Comparison of ENCODE assay signal across 15 cellular contexts in the genomic region with DNA sequence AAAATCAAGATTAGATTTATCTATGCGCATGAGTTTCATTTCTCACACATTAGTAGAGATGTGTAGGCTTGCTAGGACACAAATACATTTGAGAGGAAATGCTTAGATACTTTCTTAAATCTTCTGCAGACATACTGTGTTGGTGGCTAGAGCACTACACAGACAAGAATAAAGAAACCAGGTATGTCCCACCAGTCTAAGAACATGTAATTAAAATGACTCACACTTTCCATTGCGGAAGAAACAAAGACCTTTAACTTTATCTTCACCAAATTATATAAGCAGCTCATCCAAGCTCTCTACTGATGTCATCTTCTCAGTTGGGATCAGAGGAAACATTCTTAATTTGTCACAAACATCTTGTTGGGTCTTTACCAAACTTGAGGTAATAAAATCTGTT. TPM values are rescaled to one million over a fixed set of nuclear protein-coding genes. Genes with fewer than 3 reads are reported as not detected.
A peak's percentile ranks its signal among the peaks of the same experiment; 100 is the strongest.
DNase-seq lines count a peak whose midpoint lies in the region; ATAC-seq and TF ChIP-seq lines count a peak whose summit lies in the region.
"Had no signal": no experiment of that assay in that cellular context is flagged by ENCODE, and none has a peak within 500 bp of the region (broad histone marks: within the 10 kb centered on the region; RNA-seq: fewer than 3 reads in every experiment).

No MANE protein-coding gene starts in this region.

- no peak for DNase-seq in activated T-cell treated with anti-CD3 and anti-CD28 coated beads, Interleukin-2, amount 50 U/mL, for 24 hours
- DNase-seq in activated T-cell treated with anti-CD3 and anti-CD28 coated beads, Interleukin-2, amount 50 U/mL, for 4 hours: no peak
- no peak for DNase-seq in GM23338 (ENCODE audit: low spot score)
- DNase-seq in activated naive CD8-positive, alpha-beta T cell treated with anti-CD3 and anti-CD28 coated beads, Interleukin-2, amount 50 U/mL, for 24 hours: no peak
- no peak for DNase-seq in memory B cell (ENCODE audit: low spot score in 2 of 2)
- no peak for DNase-seq in T-helper 9 cell
- no peak for DNase-seq in UCSD-AML1 (lab: John Stamatoyannopoulos, UW; ENCODE audit: unreplicated experiment)
- DNase-seq: CD4-positive, alpha-beta T cell; DMS79 treated with DMSO at 0.1 percent for 48 hours; GOT3; NCI-H1048; NCI-H345; NCI-H526 treated with DMSO at 0.1 percent for 48 hours; PC-9 had no signal

- H3K27ac Mint-ChIP-seq in activated T-cell treated with anti-CD3 and anti-CD28 coated beads, Interleukin-2, amount 50 U/mL, for 24 hours: peak overlapping the region; percentile 35
- H3K27ac Mint-ChIP-seq in GM23338 (no peak overlapping the region), memory B cell (peak overlapping the region; percentile 88)
- peak overlapping the region; percentile 23 for H3K27ac Mint-ChIP-seq in activated naive CD8-positive, alpha-beta T cell treated with anti-CD3 and anti-CD28 coated beads, Interleukin-2, amount 50 U/mL, for 24 hours
- H3K27ac Mint-ChIP-seq: CD4-positive, alpha-beta T cell had no signal

- peaks cover 23% of the 10 kb centered on the region for H3K4me1 Mint-ChIP-seq in activated T-cell treated with anti-CD3 and anti-CD28 coated beads, Interleukin-2, amount 50 U/mL, for 24 hours (ENCODE audit: low read depth)
- peaks cover 13% of the 10 kb centered on the region for H3K4me1 Mint-ChIP-seq in activated T-cell treated with anti-CD3 and anti-CD28 coated beads, Interleukin-2, amount 50 U/mL, for 4 hours (ENCODE audit: low read depth)
- H3K4me1 Mint-ChIP-seq in GM23338 (peaks cover 16% of the 10 kb centered on the region), memory B cell (peaks cover 19% of the 10 kb centered on the region)
- H3K4me1 Mint-ChIP-seq in activated naive CD8-positive, alpha-beta T cell treated with anti-CD3 and anti-CD28 coated beads, Interleukin-2, amount 50 U/mL, for 24 hours: peaks cover 21% of the 10 kb centered on the region

- peak overlapping the region; percentile 59; the same call in 1 of the 2 replicates for H3K27ac ChIP-seq in GM23338 (ENCODE audit: low read depth)
- H3K27ac ChIP-seq: PC-9 had no signal

- no peaks in the 10 kb centered on the region for H3K27me3 Mint-ChIP-seq in activated T-cell treated with anti-CD3 and anti-CD28 coated beads, Interleukin-2, amount 50 U/mL, for 24 hours
- H3K27me3 Mint-ChIP-seq in activated T-cell treated with anti-CD3 and anti-CD28 coated beads, Interleukin-2, amount 50 U/mL, for 4 hours (ENCODE audit: low read depth): no peaks in the 10 kb centered on the region
- H3K27me3 Mint-ChIP-seq in GM23338 (ENCODE audit: insufficient read depth, low read depth, poor library complexity) (no peaks in the 10 kb centered on the region), memory B cell (no peaks in the 10 kb centered on the region)
- H3K27me3 Mint-ChIP-seq in activated naive CD8-positive, alpha-beta T cell treated with anti-CD3 and anti-CD28 coated beads, Interleukin-2, amount 50 U/mL, for 24 hours: no peaks in the 10 kb centered on the region
- H3K27me3 Mint-ChIP-seq: CD4-positive, alpha-beta T cell had no signal

- H2AFZ ChIP-seq in GM23338: no peak overlapping the region
- H2AFZ ChIP-seq: PC-9 had no signal

- peaks cover 21% of the 10 kb centered on the region for H4K20me1 ChIP-seq in GM23338 (replicated peaks; ENCODE audit: insufficient read depth)

- H3K79me2 ChIP-seq in GM23338 (replicated peaks; ENCODE audit: insufficient read depth): no peaks in the 10 kb centered on the region; the same call in 1 of the 2 replicates

- no peak overlapping the region for H3K4me2 ChIP-seq in GM23338
- H3K4me2 ChIP-seq: PC-9 had no signal

- peaks cover 18% of the 10 kb centered on the region for H3K4me1 ChIP-seq in GM23338 (ENCODE audit: insufficient read depth)

- no peaks in the 10 kb centered on the region for H3K9me3 Mint-ChIP-seq in activated T-cell treated with anti-CD3 and anti-CD28 coated beads, Interleukin-2, amount 50 U/mL, for 24 hours
- no peaks in the 10 kb centered on the region for H3K9me3 Mint-ChIP-seq in activated T-cell treated with anti-CD3 and anti-CD28 coated beads, Interleukin-2, amount 50 U/mL, for 4 hours
- no peaks in the 10 kb centered on the region for H3K9me3 Mint-ChIP-seq in GM23338
- H3K9me3 Mint-ChIP-seq in activated naive CD8-positive, alpha-beta T cell treated with anti-CD3 and anti-CD28 coated beads, Interleukin-2, amount 50 U/mL, for 24 hours: no peaks in the 10 kb centered on the region
- no peaks in the 10 kb centered on the region for H3K9me3 Mint-ChIP-seq in memory B cell
- H3K9me3 Mint-ChIP-seq: CD4-positive, alpha-beta T cell had no signal

- H3K36me3 Mint-ChIP-seq in activated T-cell treated with anti-CD3 and anti-CD28 coated beads, Interleukin-2, amount 50 U/mL, for 24 hours (ENCODE audit: low read depth): peaks cover 64% of the 10 kb centered on the region
- H3K36me3 Mint-ChIP-seq in activated T-cell treated with anti-CD3 and anti-CD28 coated beads, Interleukin-2, amount 50 U/mL, for 4 hours (ENCODE audit: insufficient read depth): peaks cover 24% of the 10 kb centered on the region
- peaks cover 46% of the 10 kb centered on the region for H3K36me3 Mint-ChIP-seq in GM23338 (ENCODE audit: low read depth)
- peaks cover 24% of the 10 kb centered on the region for H3K36me3 Mint-ChIP-seq in activated naive CD8-positive, alpha-beta T cell treated with anti-CD3 and anti-CD28 coated beads, Interleukin-2, amount 50 U/mL, for 24 hours (ENCODE audit: low read depth)
- peaks cover 23% of the 10 kb centered on the region for H3K36me3 Mint-ChIP-seq in memory B cell

- H3K9me2 ChIP-seq in GM23338 (ENCODE audit: insufficient read depth): no peaks in the 10 kb centered on the region

- no peak for TF ChIP-seq CTCF in GM23338 (conservative IDR thresholded peaks at IDR 0.05; ENCODE audit: low read depth in 2 of 2)

- no peaks in the 10 kb centered on the region for H3K27me3 ChIP-seq in GM23338 (ENCODE audit: insufficient read depth)

- no peak overlapping the region for H3K4me3 Mint-ChIP-seq in activated T-cell treated with anti-CD3 and anti-CD28 coated beads, Interleukin-2, amount 50 U/mL, for 24 hours
- H3K4me3 Mint-ChIP-seq in activated T-cell treated with anti-CD3 and anti-CD28 coated beads, Interleukin-2, amount 50 U/mL, for 4 hours: no peak overlapping the region
- H3K4me3 Mint-ChIP-seq in GM23338: no peak overlapping the region
- no peak overlapping the region for H3K4me3 Mint-ChIP-seq in activated naive CD8-positive, alpha-beta T cell treated with anti-CD3 and anti-CD28 coated beads, Interleukin-2, amount 50 U/mL, for 24 hours
- peak overlapping the region; percentile 5 for H3K4me3 Mint-ChIP-seq in memory B cell
- H3K4me3 Mint-ChIP-seq: CD4-positive, alpha-beta T cell had no signal

- peaks cover 22% of the 10 kb centered on the region for H3K36me3 ChIP-seq in GM23338 (ENCODE audit: insufficient read depth)

- H3K4me3 ChIP-seq in GM23338: no peak overlapping the region
- H3K4me3 ChIP-seq: PC-9 had no signal

- 0 out of 2 replicates have a peak, but pooled peaks cover 8% of the 10 kb centered on the region for H3F3A ChIP-seq in GM23338 (replicated peaks; ENCODE audit: low read depth)

- no peak for ATAC-seq in activated T-cell treated with anti-CD3 and anti-CD28 coated beads, Interleukin-2, amount 50 U/mL, for 4 hours
- ATAC-seq in GM23338 (no peak), memory B cell (ENCODE audit: low read depth) (no peak), GM19023 (IDR thresholded peaks at IDR 0.05; ENCODE audit: unreplicated experiment) (no peak)
- ATAC-seq in activated naive CD8-positive, alpha-beta T cell treated with anti-CD3 and anti-CD28 coated beads, Interleukin-2, amount 50 U/mL, for 24 hours: no peak

TF ChIP-seq in GM23338, 12 proteins besides CTCF, POLR2A, EP300 and RAD21 (continues in another document):
- TF ChIP-seq, protein P1, sequence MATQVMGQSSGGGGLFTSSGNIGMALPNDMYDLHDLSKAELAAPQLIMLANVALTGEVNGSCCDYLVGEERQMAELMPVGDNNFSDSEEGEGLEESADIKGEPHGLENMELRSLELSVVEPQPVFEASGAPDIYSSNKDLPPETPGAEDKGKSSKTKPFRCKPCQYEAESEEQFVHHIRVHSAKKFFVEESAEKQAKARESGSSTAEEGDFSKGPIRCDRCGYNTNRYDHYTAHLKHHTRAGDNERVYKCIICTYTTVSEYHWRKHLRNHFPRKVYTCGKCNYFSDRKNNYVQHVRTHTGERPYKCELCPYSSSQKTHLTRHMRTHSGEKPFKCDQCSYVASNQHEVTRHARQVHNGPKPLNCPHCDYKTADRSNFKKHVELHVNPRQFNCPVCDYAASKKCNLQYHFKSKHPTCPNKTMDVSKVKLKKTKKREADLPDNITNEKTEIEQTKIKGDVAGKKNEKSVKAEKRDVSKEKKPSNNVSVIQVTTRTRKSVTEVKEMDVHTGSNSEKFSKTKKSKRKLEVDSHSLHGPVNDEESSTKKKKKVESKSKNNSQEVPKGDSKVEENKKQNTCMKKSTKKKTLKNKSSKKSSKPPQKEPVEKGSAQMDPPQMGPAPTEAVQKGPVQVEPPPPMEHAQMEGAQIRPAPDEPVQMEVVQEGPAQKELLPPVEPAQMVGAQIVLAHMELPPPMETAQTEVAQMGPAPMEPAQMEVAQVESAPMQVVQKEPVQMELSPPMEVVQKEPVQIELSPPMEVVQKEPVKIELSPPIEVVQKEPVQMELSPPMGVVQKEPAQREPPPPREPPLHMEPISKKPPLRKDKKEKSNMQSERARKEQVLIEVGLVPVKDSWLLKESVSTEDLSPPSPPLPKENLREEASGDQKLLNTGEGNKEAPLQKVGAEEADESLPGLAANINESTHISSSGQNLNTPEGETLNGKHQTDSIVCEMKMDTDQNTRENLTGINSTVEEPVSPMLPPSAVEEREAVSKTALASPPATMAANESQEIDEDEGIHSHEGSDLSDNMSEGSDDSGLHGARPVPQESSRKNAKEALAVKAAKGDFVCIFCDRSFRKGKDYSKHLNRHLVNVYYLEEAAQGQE (IDR thresholded peaks at IDR 0.05; ENCODE audit: unreplicated experiment): no peak
- TF ChIP-seq ZNF331 (CRISPR knock-in tag; IDR thresholded peaks at IDR 0.05; ENCODE audit: low read depth): no peak

RNA-seq across cellular contexts. Expression of gene GABARAPL2, which starts 12.5 kb away (rescaled TPM):
- 10 to 100 TPM; 51.2 to 56.0 (median 53.7) TPM for total RNA-seq in activated T-cell treated with anti-CD3 and anti-CD28 coated beads, Interleukin-2, amount 50 U/mL, for 4 hours
- 47.8 and 71.7 TPM in 2 replicates for total RNA-seq in GM23338 (2014; rRNA removed; shearing (Covaris generic))
- polyA plus RNA-seq in GM23338 (2016; fragmentation: Nextera tagmentation; extraction: Ambion mirVana): 121 and 130 TPM in 2 replicates

RNA-seq across cellular contexts. Expression of gene TMEM231, which starts 22.7 kb away (rescaled TPM):
- 1 to 10 TPM; 3.9 to 6.1 (median 4.1) TPM for total RNA-seq in activated T-cell treated with anti-CD3 and anti-CD28 coated beads, Interleukin-2, amount 50 U/mL, for 4 hours
- 9.3 and 19.9 TPM in 2 replicates for total RNA-seq in GM23338 (2014; rRNA removed; shearing (Covaris generic))
- polyA plus RNA-seq in GM23338 (2016; fragmentation: Nextera tagmentation; extraction: Ambion mirVana): 4.9 and 5.3 TPM in 2 replicates

RNA-seq across cellular contexts. Expression of gene CHST5, which starts 42.8 kb away (rescaled TPM):
- total RNA-seq in activated T-cell treated with anti-CD3 and anti-CD28 coated beads, Interleukin-2, amount 50 U/mL, for 4 hours: under 1 TPM; 0.10 to 0.71 (median 0.16) TPM
- not detected in 2 replicates for total RNA-seq in GM23338 (2014; rRNA removed; shearing (Covaris generic))
- polyA plus RNA-seq in GM23338 (2016; fragmentation: Nextera tagmentation; extraction: Ambion mirVana): not detected in 2 replicates
- total RNA-seq: CD4-positive, alpha-beta T cell had no signal

RNA-seq across cellular contexts. Expression of gene ADAT1, which starts 44.4 kb away (rescaled TPM):
- total RNA-seq in activated T-cell treated with anti-CD3 and anti-CD28 coated beads, Interleukin-2, amount 50 U/mL, for 4 hours: 10 to 100 TPM; 39.1 to 47.1 (median 40.1) TPM
- 49.4 and 53.6 TPM in 2 replicates for total RNA-seq in GM23338 (2014; rRNA removed; shearing (Covaris generic))
- polyA plus RNA-seq in GM23338 (2016; fragmentation: Nextera tagmentation; extraction: Ambion mirVana): 17.4 and 18.5 TPM in 2 replicates
